ENCODE assay signal across 8 cellular contexts in the genomic region with DNA sequence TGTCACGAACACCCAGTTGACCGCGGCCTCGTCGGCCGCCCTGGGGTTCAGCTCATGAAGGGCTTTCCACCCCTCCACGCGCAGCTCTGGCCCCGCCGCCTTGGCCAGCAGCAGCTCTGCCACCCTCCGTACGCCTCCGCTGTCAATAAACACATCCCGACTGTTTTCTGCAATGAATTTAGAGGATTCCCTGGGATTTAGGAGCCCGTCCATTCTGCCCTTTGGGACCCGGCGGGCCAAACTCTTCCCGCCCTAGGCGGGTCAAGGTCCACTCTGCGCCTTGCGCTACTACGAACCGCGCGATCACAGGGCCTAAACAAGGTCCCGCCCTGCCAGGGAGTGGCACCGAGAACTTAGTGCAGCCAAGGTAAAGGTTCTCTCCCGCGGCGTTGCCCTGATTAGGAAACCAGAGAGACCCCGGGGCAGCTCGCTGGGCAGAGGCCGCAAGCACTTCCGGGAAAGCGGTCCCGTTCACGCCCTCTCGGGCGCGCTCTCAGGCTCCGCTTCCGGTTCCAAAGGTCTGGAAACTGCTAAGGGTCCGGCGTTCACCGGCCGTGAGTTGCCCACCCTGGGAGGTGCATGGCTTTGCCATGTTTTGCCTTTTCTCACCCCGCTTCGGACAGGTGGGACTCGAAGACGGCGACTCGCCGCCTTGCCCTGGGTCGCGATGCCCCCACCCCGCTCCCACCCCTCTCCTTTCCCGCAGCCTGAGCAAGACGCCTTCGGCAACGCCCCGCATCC. TPM values are rescaled to one million over a fixed set of nuclear protein-coding genes. Genes with fewer than 3 reads are reported as not detected.
A peak's percentile ranks its signal among the peaks of the same experiment; 100 is the strongest.
DNase-seq lines count a peak whose midpoint lies in the region; ATAC-seq, FAIRE-seq and TF ChIP-seq lines count a peak whose summit lies in the region.

No MANE protein-coding gene starts in this region.

- H3F3A ChIP-seq in PC-9 (ENCODE audit: insufficient read depth, low read depth) = peaks cover 34% of the 10 kb centered on the region

- H3K27ac ChIP-seq in CD4-positive, alpha-beta T cell (ENCODE audit: low read depth, low read length) = peak overlapping the region; percentile 65
- peak overlapping the region; percentile 50 for H3K27ac ChIP-seq in PC-9
- peak overlapping the region; percentile 79 to 90 (median 82) for H3K27ac ChIP-seq in pancreas
- peak overlapping the region; percentile 87 for H3K27ac ChIP-seq in uterus

- peak overlapping the region; percentile 84 for H3K4me2 ChIP-seq in PC-9

- peak overlapping the region; percentile 98 for H3K4me3 Mint-ChIP-seq in CD4-positive, alpha-beta T cell

- peak overlapping the region; percentile 93 for H3K27ac Mint-ChIP-seq in CD4-positive, alpha-beta T cell

- H3K36me3 Mint-ChIP-seq in CD4-positive, alpha-beta T cell (ENCODE audit: low read depth) = peaks cover 21% of the 10 kb centered on the region

- intact Hi-C loops in CD4-positive, alpha-beta T cell (cut with DNase I, micrococcal nuclease) = loop anchor here (2.0 to 5.0 kb wide), 2 partner anchors 24 to 34 kb away; partner anchors contain the start of genes KIF27 (in 2 of the 2), HNRNPK (in 1 of the 2) and RMI1 (in 1 of the 2)
- intact Hi-C loops in PC-9 (cut with micrococcal nuclease; ENCODE audit: unreplicated experiment) = loop anchor here (2.0 to 5.0 kb wide), 2 partner anchors 24 to 226 kb away; partner anchors contain the start of genes HNRNPK and RMI1
- intact Hi-C loops in head of caudate nucleus (cut with DNase I) = loop anchor here (10.0 kb wide), 1 partner anchor 218 kb away; no protein-coding TSS in a partner anchor
- intact Hi-C loops in pancreas (cut with DNase I) = no loop called here
- intact Hi-C loops in uterus (cut with DNase I; ENCODE audit: low total_unique reads) = no loop called here

- no peaks in the 10 kb centered on the region for H3K27me3 Mint-ChIP-seq in CD4-positive, alpha-beta T cell

- POLR2A ChIA-PET in CD4-positive, alpha-beta T cell (lab: Charles Lee) = interaction anchor here (0.6 to 3.0 kb wide), 5 partner anchors 9 to 334 kb away, joined by 3 to 59 read pairs (median 4); partner anchors contain the start of genes HNRNPK, IDNK, KIF27 and RMI1
- POLR2A ChIA-PET in PC-9 (lab: Charles Lee; ENCODE audit: unreplicated experiment) = interaction anchor here (0.7 kb wide), 1 partner anchor 35 kb away, joined by 3 read pairs; the partner anchor contains the start of gene KIF27

- no peaks in the 10 kb centered on the region for H3K79me2 ChIP-seq in PC-9 (ENCODE audit: low read depth)

- TF ChIP-seq POLR2A in uterus (IDR thresholded peaks at IDR 0.05) = no peak

- CTCF ChIA-PET in CD4-positive, alpha-beta T cell (lab: Charles Lee) = no interaction called here
- CTCF ChIA-PET in PC-9 (lab: Charles Lee) = no interaction called here

- TF ChIP-seq CTCF in CD4-positive, alpha-beta T cell (IDR thresholded peaks at IDR 0.05) = no peak
- TF ChIP-seq CTCF in PC-9 (conservative IDR thresholded peaks at IDR 0.05) (no peak), pancreas (IDR thresholded peaks at IDR 0.05) (no peak), uterus (IDR thresholded peaks at IDR 0.05) (no peak)

- peak overlapping the region; percentile 69 for H3K4me3 ChIP-seq in PC-9
- peak overlapping the region; percentile 58 to 78 (median 68) for H3K4me3 ChIP-seq in pancreas
- H3K4me3 ChIP-seq in uterus = peak overlapping the region; percentile 68 to 72

- peaks cover 31% of the 10 kb centered on the region for H3K4me1 ChIP-seq in PC-9 (replicated peaks; ENCODE audit: insufficient read depth)
- peaks cover 8 to 12% (median 11%) of the 10 kb centered on the region in 3 donors for H3K4me1 ChIP-seq in pancreas
- no peaks in the 10 kb centered on the region for H3K4me1 ChIP-seq in uterus

- no peak for FAIRE-seq in pancreas (lab: Jason Lieb, UNC)

- no peaks in the 10 kb centered on the region for H3K36me3 ChIP-seq in PC-9 (ENCODE audit: low read depth)
- no peaks in the 10 kb centered on the region for H3K36me3 ChIP-seq in pancreas
- no peaks in the 10 kb centered on the region for H3K36me3 ChIP-seq in uterus

- H3K9me3 Mint-ChIP-seq in CD4-positive, alpha-beta T cell = no peaks in the 10 kb centered on the region

- no peaks in the 10 kb centered on the region for H3K27me3 ChIP-seq in CD4-positive, alpha-beta T cell (ENCODE audit: control insufficient read depth, insufficient read depth, low read length)
- H3K27me3 ChIP-seq in PC-9 (ENCODE audit: insufficient read depth, low read depth) = no peaks in the 10 kb centered on the region
- H3K27me3 ChIP-seq in pancreas = no peaks in the 10 kb centered on the region
- no peaks in the 10 kb centered on the region for H3K27me3 ChIP-seq in uterus

- no peaks in the 10 kb centered on the region for H3K9me2 ChIP-seq in PC-9 (ENCODE audit: insufficient read depth)

- 1% methylated on average over 54 to 61 of the region's 61 CpGs for whole genome bisulfite sequencing in pancreas, 2 donors

- DNase-seq in CD4-positive, alpha-beta T cell = peak; percentile 12 to 62 (median 40)
- peak; percentile 50 for DNase-seq in GM19240 (ENCODE audit: insufficient read length, low spot score)
- DNase-seq in PC-9 = peak; percentile 68 to 78
- DNase-seq in activated naive CD4-positive, alpha-beta T cell (lab: John Stamatoyannopoulos, UW) = peak; percentile 14 to 43 (median 18)
- peak; percentile 52 to 89 (median 78) for DNase-seq in head of caudate nucleus
- peak; percentile 73 to 91 (median 76) for DNase-seq in pancreas
- peak; percentile 56 to 76 for DNase-seq in uterus

- H2AFZ ChIP-seq in PC-9 = peak overlapping the region; percentile 96

- H3K9me3 ChIP-seq in CD4-positive, alpha-beta T cell (ENCODE audit: control insufficient read depth, low read length) = no peaks in the 10 kb centered on the region
- H3K9me3 ChIP-seq in PC-9 (ENCODE audit: insufficient read depth, low read depth) (no peaks in the 10 kb centered on the region), pancreas (no peaks in the 10 kb centered on the region), uterus (no peaks in the 10 kb centered on the region)

- peak; percentile 78 for ATAC-seq in CD4-positive, alpha-beta T cell (ENCODE audit: poor library complexity)
- ATAC-seq in HG03442 (IDR thresholded peaks at IDR 0.05; ENCODE audit: unreplicated experiment) (peak; percentile 71), pancreas (peak; percentile 92 to 97 (median 94))

- H4K20me1 ChIP-seq in PC-9 (ENCODE audit: insufficient read depth) = no peaks in the 10 kb centered on the region

- peaks cover 23% of the 10 kb centered on the region for H3K4me1 Mint-ChIP-seq in CD4-positive, alpha-beta T cell (ENCODE audit: low read depth)

- TSS peak; percentile 60 for BruUV-seq in PC-9 (replicated peaks; lab: Mats Ljungman, UMichigan)

RNA-seq across cellular contexts. Expression of gene HNRNPK, which starts 23.6 kb away (rescaled TPM):
- 100 to 1,000 TPM; 656 to 688 TPM for total RNA-seq in CD4-positive, alpha-beta T cell
- total RNA-seq in PC-9 (2021) = 403 and 583 TPM in 2 replicates
- total RNA-seq in pancreas = 100 to 1,000 TPM; 126 to 245 (median 217) TPM
- polyA plus RNA-seq in pancreas = 100 to 1,000 TPM in 1 of 2 donors, 10 to 100 TPM in 1; 90.1 to 206 TPM
- 100 to 1,000 TPM; 205 to 785 (median 450) TPM for total RNA-seq in uterus

RNA-seq across cellular contexts. Expression of gene RMI1, which starts 24.1 kb away (rescaled TPM):
- 1 to 10 TPM in 1 of 2 experiments, under 1 TPM in 1; 0.66 to 1.2 TPM for total RNA-seq in CD4-positive, alpha-beta T cell
- total RNA-seq in PC-9 (2021) (13.9 and 19.2 TPM in 2 replicates), pancreas (1 to 10 TPM; 3.3 to 5.6 (median 4.5) TPM), uterus (10 to 100 TPM in 1 of 4 donors, 1 to 10 TPM in 3; 1.0 to 16.5 (median 6.7) TPM)
- polyA plus RNA-seq in pancreas = 1 to 10 TPM; 1.6 to 3.5 TPM

RNA-seq across cellular contexts. Expression of gene KIF27, which starts 35.2 kb away (rescaled TPM):
- total RNA-seq in CD4-positive, alpha-beta T cell = 1 to 10 TPM; 3.6 to 5.1 TPM
- total RNA-seq in PC-9 (2021) (9.0 and 13.3 TPM in 2 replicates), pancreas (1 to 10 TPM; 3.0 to 5.3 (median 3.8) TPM), uterus (10 to 100 TPM in 2 of 4 donors, 1 to 10 TPM in 2; 4.9 to 23.3 (median 9.6) TPM)
- polyA plus RNA-seq in pancreas = 1 to 10 TPM in 1 of 2 donors, under 1 TPM in 1; 0.80 to 1.4 TPM

Comparison
In these comparisons a context has a peak if more than half of its experiments do, and no peak if none do; other contexts are left out.
1. Peak in every context shown above with its lines: DNase-seq, ATAC-seq, H3K4me3 ChIP-seq and H3K27ac ChIP-seq.
2. DNase-seq: peak in every context shown above with its lines; median percentile 78 in head of caudate nucleus; 76 in pancreas; 73 in PC-9; 66 in uterus; 50 in GM19240; 40 in CD4-positive, alpha-beta T cell; 18 in activated naive CD4-positive, alpha-beta T cell.
3. intact Hi-C loops: an anchor here in CD4-positive, alpha-beta T cell (2.0 to 5.0 kb wide), PC-9 (2.0 to 5.0 kb wide) and head of caudate nucleus (10.0 kb wide); none called in pancreas and uterus.